28 cellular contexts compared by ENCODE assay signal in genomic region chr10:49643296-49644034, GRCh38. TPM values are rescaled to one million over a fixed set of nuclear protein-coding genes. Genes with fewer than 3 reads are reported as not detected.
"Had no signal": no experiment of that assay in that cellular context is flagged by ENCODE, and none has a peak within 500 bp of the region (broad histone marks: within the 10 kb centered on the region; RNA-seq: fewer than 3 reads in every experiment).

No MANE protein-coding gene starts in this region.

- H3K4me1 Mint-ChIP-seq: immature natural killer cell; memory B cell; neural progenitor cell; stimulated activated naive B cell treated with anti-CD40 and anti-IgM and Interleukin-4, amounts not matched to agents 10 μg/mL and 1 μg/mL and 100 μg/mL, for 72 hours had no signal

- H3K9ac ChIP-seq: neural progenitor cell had no signal

- H3K4me3 ChIP-seq: esophagus muscularis mucosa, gastrocnemius medialis, left ventricle myocardium inferior, lower lobe of right lung, neural progenitor cell, pancreas, psoas muscle, right lobe of liver, stomach, thoracic aorta, transverse colon had no signal

- ATAC-seq: gastrocnemius medialis; left cardiac atrium; natural killer cell treated with Interleukin-12 subunit alpha and Interleukin-12 subunit beta and Interleukin-15 and Interleukin-18, amount 100 ng/mL, for 72 hours; pancreas; psoas muscle; stimulated activated naive B cell treated with anti-CD40 and anti-IgM and Interleukin-4, amounts not matched to agents 10 μg/mL and 1 μg/mL and 100 μg/mL, for 72 hours had no signal

- H3K4me1 ChIP-seq: esophagus muscularis mucosa, gastrocnemius medialis, left ventricle myocardium inferior, lower lobe of right lung, neural progenitor cell, pancreas, psoas muscle, right lobe of liver, stomach, transverse colon had no signal

- H3K4me3 Mint-ChIP-seq: immature natural killer cell; memory B cell; natural killer cell treated with Interleukin-12 subunit alpha and Interleukin-12 subunit beta and Interleukin-15 and Interleukin-18, amount 100 ng/mL, for 72 hours; stimulated activated naive B cell treated with anti-CD40 and anti-IgM and Interleukin-4, amounts not matched to agents 10 μg/mL and 1 μg/mL and 100 μg/mL, for 72 hours had no signal

- H3K9me3 ChIP-seq: esophagus muscularis mucosa, gastrocnemius medialis, left ventricle myocardium inferior, lower lobe of right lung, pancreas, psoas muscle, right lobe of liver, stomach, thoracic aorta, transverse colon had no signal

- H3K36me3 Mint-ChIP-seq: immature natural killer cell; memory B cell; natural killer cell treated with Interleukin-12 subunit alpha and Interleukin-12 subunit beta and Interleukin-15 and Interleukin-18, amount 100 ng/mL, for 72 hours; neural progenitor cell; stimulated activated naive B cell treated with anti-CD40 and anti-IgM and Interleukin-4, amounts not matched to agents 10 μg/mL and 1 μg/mL and 100 μg/mL, for 72 hours had no signal

- H3K36me3 ChIP-seq: esophagus muscularis mucosa, gastrocnemius medialis, left ventricle myocardium inferior, lower lobe of right lung, neural progenitor cell, pancreas, right lobe of liver, stomach, thoracic aorta, transverse colon had no signal

- DNase-seq: effector memory CD4-positive, alpha-beta T cell; gastrocnemius medialis; immature natural killer cell; kidney; left cardiac atrium; left ventricle myocardium inferior; lower lobe of right lung; midbrain; occipital lobe; pancreas; psoas muscle; retina; stimulated activated CD4-positive, alpha-beta T cell treated with anti-CD3 and anti-CD28 coated beads, Interleukin-2, amount 100 ng/mL, for 24 hours; stimulated activated CD4-positive, alpha-beta T cell treated with anti-CD3 and anti-CD28 coated beads, Interleukin-4, amount 100 ng/mL, for 4 hours; stimulated activated naive B cell treated with anti-CD40 and anti-IgM and Interleukin-4, amounts not matched to agents 10 μg/mL and 1 μg/mL and 100 μg/mL, for 72 hours; stomach; substantia nigra; transverse colon had no signal

- H3K9me3 Mint-ChIP-seq: immature natural killer cell; memory B cell; natural killer cell treated with Interleukin-12 subunit alpha and Interleukin-12 subunit beta and Interleukin-15 and Interleukin-18, amount 100 ng/mL, for 72 hours; neural progenitor cell; stimulated activated naive B cell treated with anti-CD40 and anti-IgM and Interleukin-4, amounts not matched to agents 10 μg/mL and 1 μg/mL and 100 μg/mL, for 72 hours had no signal

- H3K27ac Mint-ChIP-seq: immature natural killer cell; memory B cell; natural killer cell treated with Interleukin-12 subunit alpha and Interleukin-12 subunit beta and Interleukin-15 and Interleukin-18, amount 100 ng/mL, for 72 hours; neural progenitor cell; stimulated activated naive B cell treated with anti-CD40 and anti-IgM and Interleukin-4, amounts not matched to agents 10 μg/mL and 1 μg/mL and 100 μg/mL, for 72 hours had no signal

- H3K27ac ChIP-seq: epithelial cell of prostate, esophagus muscularis mucosa, gastrocnemius medialis, left ventricle myocardium inferior, lower lobe of right lung, neural progenitor cell, pancreas, psoas muscle, right lobe of liver, stomach, thoracic aorta, transverse colon had no signal

RNA-seq across cellular contexts. Expression of gene CHAT, which starts 29.6 kb away (rescaled TPM):
- total RNA-seq: fibroblast of villous mesenchyme; gastrocnemius medialis; kidney; left cardiac atrium; left ventricle myocardium inferior; lower lobe of right lung; natural killer cell treated with Interleukin-12 subunit alpha and Interleukin-12 subunit beta and Interleukin-15 and Interleukin-18, amount 100 ng/mL, for 72 hours; psoas muscle; right lobe of liver; skeletal muscle tissue; thoracic aorta; ureter had no signal
- polyA plus RNA-seq: immature natural killer cell, pancreas, psoas muscle, stomach had no signal

RNA-seq across cellular contexts. Expression of gene SLC18A3, which starts 33.4 kb away (rescaled TPM):
- total RNA-seq: gastrocnemius medialis; kidney; left cardiac atrium; left ventricle myocardium inferior; lower lobe of right lung; natural killer cell treated with Interleukin-12 subunit alpha and Interleukin-12 subunit beta and Interleukin-15 and Interleukin-18, amount 100 ng/mL, for 72 hours; occipital lobe; psoas muscle; right lobe of liver; skeletal muscle tissue; thoracic aorta; ureter had no signal
- polyA plus RNA-seq: immature natural killer cell, psoas muscle had no signal

RNA-seq across cellular contexts. Expression of gene C10orf53, which starts 36.0 kb away (rescaled TPM):
- total RNA-seq: esophagus muscularis mucosa; fibroblast of villous mesenchyme; gastrocnemius medialis; kidney; left cardiac atrium; left ventricle myocardium inferior; lower lobe of right lung; natural killer cell treated with Interleukin-12 subunit alpha and Interleukin-12 subunit beta and Interleukin-15 and Interleukin-18, amount 100 ng/mL, for 72 hours; occipital lobe; pancreas; psoas muscle; right lobe of liver; skeletal muscle tissue; stomach; thoracic aorta; transverse colon; ureter had no signal
- polyA plus RNA-seq: immature natural killer cell, pancreas, psoas muscle, stomach had no signal
